Comparison of ENCODE assay signal across 8 cellular contexts in genomic region chr9:129412814-129413536, GRCh38.
DNase-seq lines count a peak whose midpoint lies in the region; ATAC-seq and TF ChIP-seq lines count a peak whose summit lies in the region.

No MANE protein-coding gene starts in this region.

- H3K36me3 ChIP-seq in CD4-positive, CD25-positive, alpha-beta regulatory T cell (ENCODE audit: control insufficient read depth, insufficient read depth, low read length) = no peaks in the 10 kb centered on the region
- H3K36me3 ChIP-seq in iPS DF 6.9 (ENCODE audit: control insufficient read depth, insufficient read depth, low read length) = no peaks in the 10 kb centered on the region

- in situ Hi-C loops in astrocyte of the spinal cord (cut with HindIII; ENCODE audit: low sequenced_read_pairs) = no loop called here

- peaks cover 0 to 9% (median 0%) of the 10 kb centered on the region in 7 donors for H3K9me3 Mint-ChIP-seq in CD4-positive, CD25-positive, alpha-beta regulatory T cell

- peaks cover 23% of the 10 kb centered on the region for H3K4me1 ChIP-seq in CD4-positive, CD25-positive, alpha-beta regulatory T cell (ENCODE audit: control insufficient read depth, insufficient read depth, low read length, poor library complexity, severe bottlenecking)
- H3K4me1 ChIP-seq in iPS DF 6.9 (ENCODE audit: control insufficient read depth, insufficient read depth, low read length) = no peaks in the 10 kb centered on the region; the same call in 1 of the 2 replicates

- H3K9me3 ChIP-seq in CD4-positive, CD25-positive, alpha-beta regulatory T cell (ENCODE audit: control insufficient read depth in 2 of 2, low read length in 2 of 2) = no peaks in the 10 kb centered on the region
- no peaks in the 10 kb centered on the region for H3K9me3 ChIP-seq in iPS DF 6.9 (ENCODE audit: control insufficient read depth, insufficient read depth, low read length)

- H3K27me3 ChIP-seq in CD4-positive, CD25-positive, alpha-beta regulatory T cell (ENCODE audit: control insufficient read depth, insufficient read depth, low read length) = no peaks in the 10 kb centered on the region
- no peaks in the 10 kb centered on the region for H3K27me3 ChIP-seq in iPS DF 6.9 (ENCODE audit: control insufficient read depth, insufficient read depth, low read length)

- H3K27me3 Mint-ChIP-seq in CD4-positive, CD25-positive, alpha-beta regulatory T cell = peaks cover 9% of the 10 kb centered on the region

- peak overlapping the region; percentile 66 for H3K4me3 ChIP-seq in CD4-positive, CD25-positive, alpha-beta regulatory T cell (ENCODE audit: low read depth, low read length)
- H3K4me3 ChIP-seq in astrocyte of the spinal cord (ENCODE audit: low read depth, low read length) (peak overlapping the region; percentile 20), iPS DF 6.9 (ENCODE audit: low read length) (peak overlapping the region; percentile 56; the same call in 1 of the 2 replicates)

- no peak for TF ChIP-seq CTCF in astrocyte of the spinal cord (IDR thresholded peaks at IDR 0.05; ENCODE audit: low read depth, low read length)

- peak; percentile 42 to 45 for ATAC-seq in CD4-positive, CD25-positive, alpha-beta regulatory T cell (ENCODE audit: low read depth in 2 of 2)
- ATAC-seq in GM19463 (IDR thresholded peaks at IDR 0.05; ENCODE audit: unreplicated experiment) (peak; percentile 27), SK-N-SH treated with all-trans-retinoic acid at 6 μM for 48 hours (peak; percentile 67), HG03457 (IDR thresholded peaks at IDR 0.05; ENCODE audit: unreplicated experiment) (no peak)

- H3K27ac Mint-ChIP-seq in CD4-positive, CD25-positive, alpha-beta regulatory T cell = peak overlapping the region; percentile 96 to 97 (median 96)

- peak in 2 of 3 donors; percentile 50 to 56 for DNase-seq in CD4-positive, CD25-positive, alpha-beta regulatory T cell
- DNase-seq in HK-2 (ENCODE audit: unreplicated experiment) = peak; percentile 66
- DNase-seq in astrocyte of the spinal cord (ENCODE audit: low read depth, low spot score) = peak; percentile 87
- DNase-seq in iPS DF 6.9 (ENCODE audit: low read depth, low spot score) = no peak
- peak; percentile 85 for DNase-seq in renal cortical epithelial cell (ENCODE audit: low read depth)

- no peaks in the 10 kb centered on the region for H3K36me3 Mint-ChIP-seq in CD4-positive, CD25-positive, alpha-beta regulatory T cell

- no CpG with 5 or more reads among the region's 49 CpGs for WGBS in iPS DF 6.9 (ENCODE audit: insufficient coverage, insufficient read length)

- peaks cover 0 to 32% (median 15%) of the 10 kb centered on the region in 4 donors for H3K4me1 Mint-ChIP-seq in CD4-positive, CD25-positive, alpha-beta regulatory T cell

- H3K27ac ChIP-seq in CD4-positive, CD25-positive, alpha-beta regulatory T cell (ENCODE audit: insufficient read depth, low read length, poor library complexity, severe bottlenecking) = peak overlapping the region; percentile 98
- H3K27ac ChIP-seq in iPS DF 6.9 (ENCODE audit: low read length) = no peak overlapping the region

- peak overlapping the region; percentile 88 to 97 (median 92) for H3K4me3 Mint-ChIP-seq in CD4-positive, CD25-positive, alpha-beta regulatory T cell

TF ChIP-seq in SK-N-SH treated with all-trans-retinoic acid at 6 μM for 48 hours, 23 proteins besides CTCF, POLR2A, EP300 and RAD21:
- TF ChIP-seq RARB (CRISPR knock-in tag; IDR thresholded peaks at IDR 0.05) (no peak), ISL1 (CRISPR knock-in tag; IDR thresholded peaks at IDR 0.05) (peak; percentile 7; the same call in 1 of the 2 replicates), CSRNP3 (CRISPR knock-in tag; IDR thresholded peaks at IDR 0.05) (no peak), ZFP3 (CRISPR knock-in tag; IDR thresholded peaks at IDR 0.05) (peak; percentile 46; the same call in 1 of the 2 replicates), ZFP30 (CRISPR knock-in tag; IDR thresholded peaks at IDR 0.05) (no peak), TCF4 (CRISPR knock-in tag; IDR thresholded peaks at IDR 0.05; ENCODE audit: borderline replicate concordance) (peak; percentile 42; the same call in 1 of the 2 replicates), PATZ1 (CRISPR knock-in tag; IDR thresholded peaks at IDR 0.05; ENCODE audit: borderline replicate concordance) (0 out of 2 replicates have a peak, but pooled peaks have one; percentile 32)
